ENCODE assay signal across 24 cellular contexts in genomic region chr11:90738799-90739198, GRCh38.
DNase-seq lines count a peak whose midpoint lies in the region; ATAC-seq, FAIRE-seq and TF ChIP-seq lines count a peak whose summit lies in the region.
"Had no signal": no experiment of that assay in that cellular context is flagged by ENCODE, and none has a peak within 500 bp of the region (broad histone marks: within the 10 kb centered on the region; RNA-seq: fewer than 3 reads in every experiment).

No MANE protein-coding gene starts in this region.

- TF ChIP-seq CTCF in nephron (IDR thresholded peaks at IDR 0.05; ENCODE audit: unreplicated experiment in 3 of 3) (no peak), stomach (IDR thresholded peaks at IDR 0.05) (no peak)

- TF ChIP-seq POLR2A in GM12891 (IDR thresholded peaks at IDR 0.05; ENCODE audit: low read depth, low read length) (no peak), stomach (IDR thresholded peaks at IDR 0.05) (no peak)

- peaks cover 1% of the 10 kb centered on the region for H3K36me3 Mint-ChIP-seq in nephron (ENCODE audit: low read depth)
- H3K36me3 Mint-ChIP-seq: CD4-positive, CD25-positive, alpha-beta regulatory T cell; CD8-positive, alpha-beta T cell had no signal

- 68 to 86% (median 78%) methylated on average over 1 of the region's 1 CpG for WGBS in stomach, 5 donors

- TF ChIP-seq EP300 in stomach (IDR thresholded peaks at IDR 0.05), result no peak

- no peak for DNase-seq in GM12891 (ENCODE audit: insufficient read length, low spot score)
- DNase-seq in stomach, result no peak
- DNase-seq: CD4-positive, CD25-positive, alpha-beta regulatory T cell; CD8-positive, alpha-beta T cell; DMS 273 treated with DMSO at 0.1 percent for 48 hours; DMS79; EL; GDM1; GOT3; HFFc6 had no signal

- no peaks in the 10 kb centered on the region for H3K36me3 ChIP-seq in stomach
- H3K36me3 ChIP-seq: BLaER1, HAP-1 had no signal

- ATAC-seq in GM18868 (IDR thresholded peaks at IDR 0.05; ENCODE audit: unreplicated experiment) (peak; percentile 86), HG03159 (IDR thresholded peaks at IDR 0.05; ENCODE audit: unreplicated experiment) (peak; percentile 56), GM21737 (IDR thresholded peaks at IDR 0.05; ENCODE audit: unreplicated experiment) (no peak), GM19328 (IDR thresholded peaks at IDR 0.05; ENCODE audit: unreplicated experiment) (no peak)
- ATAC-seq: CD8-positive, alpha-beta T cell had no signal

- H3K4me3 ChIP-seq in stomach, result no peak overlapping the region
- H3K4me3 ChIP-seq: BLaER1, HAP-1 had no signal

- no peaks in the 10 kb centered on the region for H3K27me3 Mint-ChIP-seq in nephron (ENCODE audit: low read depth)
- H3K27me3 Mint-ChIP-seq: B cell; CD4-positive, CD25-positive, alpha-beta regulatory T cell had no signal

- H3K27me3 ChIP-seq in stomach, result no peaks in the 10 kb centered on the region
- H3K27me3 ChIP-seq: BLaER1 had no signal

- H3K9me3 Mint-ChIP-seq in nephron, result peaks cover 4% of the 10 kb centered on the region

- no peak for FAIRE-seq in GM12891 (lab: Jason Lieb, UNC)
- FAIRE-seq: A204.1, D721Med, GM12892, H54 had no signal

- no peaks in the 10 kb centered on the region for H3K9me3 ChIP-seq in stomach
- H3K9me3 ChIP-seq: BLaER1, HAP-1 had no signal

- no peaks in the 10 kb centered on the region for H3K4me1 ChIP-seq in stomach
- H3K4me1 ChIP-seq: BLaER1, HAP-1 had no signal

- H3K27ac ChIP-seq in stomach, result no peak overlapping the region
- H3K27ac ChIP-seq: 22Rv1, BLaER1, C4-2B had no signal

- H3K4me3 Mint-ChIP-seq in nephron, result no peak overlapping the region
- H3K4me3 Mint-ChIP-seq: B cell; CD4-positive, CD25-positive, alpha-beta regulatory T cell; CD8-positive, alpha-beta T cell; HFFc6 had no signal

- H3K4me1 Mint-ChIP-seq in nephron, result peaks cover 37% of the 10 kb centered on the region
- H3K4me1 Mint-ChIP-seq: B cell; CD4-positive, CD25-positive, alpha-beta regulatory T cell had no signal

- intact Hi-C loops in stomach (cut with DNase I; ENCODE audit: low total_unique reads), result no loop called here

- peak overlapping the region; percentile 11 to 46 (median 43) for H3K27ac Mint-ChIP-seq in nephron
- H3K27ac Mint-ChIP-seq: B cell; CD4-positive, CD25-positive, alpha-beta regulatory T cell; CD8-positive, alpha-beta T cell; HFFc6 had no signal

TF ChIP-seq in GM12891, 5 proteins besides CTCF, POLR2A, EP300 and RAD21:
- TF ChIP-seq POU2F2 (IDR thresholded peaks at IDR 0.05; ENCODE audit: low read depth, low read length) (no peak), SPI1 (IDR thresholded peaks at IDR 0.05; ENCODE audit: low read depth, low read length) (peak; percentile 85)

Comparison
In these comparisons a context has a peak if more than half of its experiments do, and no peak if none do; other contexts are left out.
1. ATAC-seq: peak in GM18868 (single experiment) and HG03159 (single experiment); none in GM21737 (single experiment) and GM19328 (single experiment).